10 cellular contexts compared by ENCODE assay signal in the genomic region with DNA sequence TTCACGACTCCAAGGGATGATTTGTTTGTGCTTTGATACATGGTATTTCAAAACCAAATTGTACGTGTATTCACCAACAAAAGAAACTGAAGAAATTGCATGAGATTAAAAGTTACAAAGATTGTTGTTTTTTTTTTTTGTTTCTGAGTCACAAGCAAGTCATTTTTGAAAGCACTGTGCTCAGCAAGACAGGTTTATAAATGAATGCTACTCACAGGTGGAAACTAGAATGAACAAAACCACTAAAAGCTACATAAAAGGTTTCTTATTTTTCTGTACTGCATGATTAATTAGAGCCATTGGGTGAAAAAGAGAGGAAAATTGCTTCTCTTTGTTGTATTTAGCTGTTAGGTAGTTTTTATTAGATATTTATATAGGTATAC.
DNase-seq lines count a peak whose midpoint lies in the region; ATAC-seq and TF ChIP-seq lines count a peak whose summit lies in the region.
"Had no signal": no experiment of that assay in that cellular context is flagged by ENCODE, and none has a peak within 500 bp of the region (broad histone marks: within the 10 kb centered on the region; RNA-seq: fewer than 3 reads in every experiment).

No MANE protein-coding gene starts in this region.

- no peaks in the 10 kb centered on the region for H3K36me3 ChIP-seq in ACC112 (ENCODE audit: insufficient read depth, low read length)
- H3K36me3 ChIP-seq in CD8-positive, alpha-beta memory T cell (ENCODE audit: insufficient read depth, low read length) = no peaks in the 10 kb centered on the region
- H3K36me3 ChIP-seq: MG63 had no signal

- H3K27ac ChIP-seq in ACC112 (ENCODE audit: low read depth, low read length) = no peak overlapping the region
- H3K27ac ChIP-seq in CD8-positive, alpha-beta memory T cell (ENCODE audit: low read depth, low read length) = no peak overlapping the region
- peak overlapping the region; percentile 4 for H3K27ac ChIP-seq in epithelial cell of prostate

- CTCF ChIA-PET in CD8-positive, alpha-beta memory T cell (lab: Charles Lee) = interaction anchor here (1.1 to 6.8 kb wide), 12 partner anchors 8 to 170 kb away, joined by 3 to 78 read pairs (median 15); no protein-coding TSS in a partner anchor

- peaks cover 7% of the 10 kb centered on the region for H3K4me1 ChIP-seq in ACC112 (ENCODE audit: control insufficient read depth, insufficient read depth, low read length, unreplicated experiment)
- H3K4me1 ChIP-seq in CD8-positive, alpha-beta memory T cell (ENCODE audit: insufficient read depth, low read length) = peaks cover 35% of the 10 kb centered on the region

- H3K27me3 ChIP-seq in ACC112 (ENCODE audit: insufficient read depth, low read length) = no peaks in the 10 kb centered on the region
- H3K27me3 ChIP-seq in CD8-positive, alpha-beta memory T cell (ENCODE audit: insufficient read depth, low read length, poor library complexity, severe bottlenecking) = no peaks in the 10 kb centered on the region
- H3K27me3 ChIP-seq: MG63 had no signal

- ATAC-seq in T-helper 17 cell = no peak
- no peak for ATAC-seq in HG03469 (IDR thresholded peaks at IDR 0.05; ENCODE audit: unreplicated experiment)

- no peak for TF ChIP-seq POLR2A in erythroblast (IDR thresholded peaks at IDR 0.05; ENCODE audit: low read length)

- no peaks in the 10 kb centered on the region for H3K79me2 ChIP-seq in ACC112 (ENCODE audit: control insufficient read depth, insufficient read depth, low read length, unreplicated experiment)

- H3K9me3 ChIP-seq in CD8-positive, alpha-beta memory T cell (ENCODE audit: low read length) = no peaks in the 10 kb centered on the region
- no peaks in the 10 kb centered on the region for H3K9me3 ChIP-seq in T-helper 17 cell (ENCODE audit: control insufficient read depth, low read length, poor library complexity, severe bottlenecking)
- H3K9me3 ChIP-seq: MG63 had no signal

- H2AFZ ChIP-seq in ACC112 (ENCODE audit: low read length, unreplicated experiment) = peak overlapping the region; percentile 44

- no peaks in the 10 kb centered on the region for H3K27me3 Mint-ChIP-seq in CD8-positive, alpha-beta memory T cell
- H3K27me3 Mint-ChIP-seq in T-helper 17 cell = no peaks in the 10 kb centered on the region

- no peak for DNase-seq in CD8-positive, alpha-beta memory T cell
- DNase-seq in T-helper 17 cell (no peak), epithelial cell of prostate (ENCODE audit: low read depth, low spot score) (no peak), GM20000 (ENCODE audit: low spot score) (no peak), NCI-H82 treated with DMSO at 0.1 percent for 48 hours (lab: John Stamatoyannopoulos, UW; ENCODE audit: unreplicated experiment) (no peak), erythroblast (lab: John Stamatoyannopoulos, UW) (no peak)
- DNase-seq: MG63 had no signal

- TF ChIP-seq CTCF in GM20000 (IDR thresholded peaks at IDR 0.05; ENCODE audit: extremely low read depth, missing control alignments) = no peak

- no peaks in the 10 kb centered on the region for H3K9me3 Mint-ChIP-seq in CD8-positive, alpha-beta memory T cell

- POLR2A ChIA-PET in CD8-positive, alpha-beta memory T cell (lab: Charles Lee) = interaction anchor here (0.7 to 2.8 kb wide), 6 partner anchors 10 to 118 kb away, joined by 3 to 21 read pairs (median 6); no protein-coding TSS in a partner anchor

- H3K36me3 Mint-ChIP-seq in CD8-positive, alpha-beta memory T cell = peaks cover 4 to 29% (median 9%) of the 10 kb centered on the region in 3 donors
- H3K36me3 Mint-ChIP-seq in T-helper 17 cell (ENCODE audit: low read depth) = no peaks in the 10 kb centered on the region

- peak overlapping the region in 3 of 7 donors; percentile 6 to 48 (median 42) for H3K4me3 Mint-ChIP-seq in CD8-positive, alpha-beta memory T cell
- peak overlapping the region; percentile 88 for H3K4me3 Mint-ChIP-seq in T-helper 17 cell

- peaks cover 52 to 63% (median 60%) of the 10 kb centered on the region in 3 donors for H3K4me1 Mint-ChIP-seq in CD8-positive, alpha-beta memory T cell
- peaks cover 56% of the 10 kb centered on the region for H3K4me1 Mint-ChIP-seq in T-helper 17 cell

- peak overlapping the region in 7 of 8 donors; percentile 37 to 90 (median 82) for H3K27ac Mint-ChIP-seq in CD8-positive, alpha-beta memory T cell
- peak overlapping the region; percentile 100 for H3K27ac Mint-ChIP-seq in T-helper 17 cell

- no peak overlapping the region for H3K4me3 ChIP-seq in ACC112 (ENCODE audit: low read depth, low read length)
- H3K4me3 ChIP-seq in CD8-positive, alpha-beta memory T cell (ENCODE audit: low read length) = no peak overlapping the region
- H3K4me3 ChIP-seq: MG63, skin epidermis had no signal
